8 cellular contexts compared by ENCODE assay signal in genomic region chr15:100602064-100602821, GRCh38. TPM values are rescaled to one million over a fixed set of nuclear protein-coding genes. Genes with fewer than 3 reads are reported as not detected.
A peak's percentile ranks its signal among the peaks of the same experiment; 100 is the strongest.
DNase-seq lines count a peak whose midpoint lies in the region; ATAC-seq and TF ChIP-seq lines count a peak whose summit lies in the region.

TSS of gene ASB7 (plus strand) at chr15:100602589. CDS start at chr15:100612217, 9,628 bp downstream.
TSS of gene LINS1 (minus strand) at chr15:100602184. CDS start at chr15:100580842, 21,342 bp downstream.

- no peaks in the 10 kb centered on the region for H3K9me3 Mint-ChIP-seq in activated CD4-positive, alpha-beta T cell treated with anti-CD3 and anti-CD28 coated beads, Interleukin-2, amount 10 ng/mL, durations not matched to agents 24 days and 14 days

- POLR2A ChIA-PET in BJ (lab: Charles Lee): interaction anchor here (0.6 kb wide), 1 partner anchor 434 kb away, joined by 3 read pairs; no protein-coding TSS in a partner anchor

- peak; percentile 100 for DNase-seq in BJ (ENCODE audit: low read depth)
- DNase-seq in NCI-H526 treated with DMSO at 0.1 percent for 48 hours (lab: John Stamatoyannopoulos, UW): peak; percentile 98
- DNase-seq in activated CD4-positive, alpha-beta T cell treated with anti-CD3 and anti-CD28 coated beads, Interleukin-2, amount 10 ng/mL, durations not matched to agents 24 days and 14 days: peak; percentile 100
- DNase-seq in colonic mucosa: peak; percentile 100
- peak; percentile 98 to 99 for DNase-seq in stimulated activated CD4-positive, alpha-beta T cell treated with anti-CD3 and anti-CD28 coated beads, Interleukin-1b, Interleukin-23, amount 100 ng/mL, for 4 hours (ENCODE audit: low read depth in 2 of 2)

- intact Hi-C loops in activated CD4-positive, alpha-beta T cell treated with anti-CD3 and anti-CD28 coated beads, Interleukin-2, amount 10 ng/mL, durations not matched to agents 24 days and 14 days (cut with micrococcal nuclease): loop anchor here (1.0 to 5.0 kb wide), 8 partner anchors 252 to 1955 kb away; partner anchors contain the start of genes IGF1R, SELENOS and TM2D3
- intact Hi-C loops in colonic mucosa (cut with DNase I): no loop called here

- CTCF ChIA-PET in BJ (lab: Yijun Ruan, JAX): interaction anchor here (1.0 to 1.5 kb wide), 3 partner anchors 9 to 252 kb away, joined by 3 to 4 read pairs (median 4); no protein-coding TSS in a partner anchor

- peaks cover 54% of the 10 kb centered on the region for H3K4me1 Mint-ChIP-seq in activated CD4-positive, alpha-beta T cell treated with anti-CD3 and anti-CD28 coated beads, Interleukin-2, amount 10 ng/mL, durations not matched to agents 24 days and 14 days

- peak; percentile 91 for ATAC-seq in GM19324 (IDR thresholded peaks at IDR 0.05; ENCODE audit: low FRiP score, unreplicated experiment)
- peak; percentile 84 for ATAC-seq in HG03469 (IDR thresholded peaks at IDR 0.05; ENCODE audit: unreplicated experiment)

- no peaks in the 10 kb centered on the region for H3K9me3 ChIP-seq in colonic mucosa

- no peaks in the 10 kb centered on the region for H3K27me3 Mint-ChIP-seq in activated CD4-positive, alpha-beta T cell treated with anti-CD3 and anti-CD28 coated beads, Interleukin-2, amount 10 ng/mL, durations not matched to agents 24 days and 14 days

- no peak within 1 kb of the TSS for H3K4me3 Mint-ChIP-seq in activated CD4-positive, alpha-beta T cell treated with anti-CD3 and anti-CD28 coated beads, Interleukin-2, amount 10 ng/mL, durations not matched to agents 24 days and 14 days

- peaks cover 43% of the 10 kb centered on the region for H3K36me3 Mint-ChIP-seq in activated CD4-positive, alpha-beta T cell treated with anti-CD3 and anti-CD28 coated beads, Interleukin-2, amount 10 ng/mL, durations not matched to agents 24 days and 14 days (ENCODE audit: low read depth)

- H3K27me3 ChIP-seq in BJ (ENCODE audit: control insufficient read depth, insufficient read depth, low read length): no peaks in the 10 kb centered on the region
- no peaks in the 10 kb centered on the region for H3K27me3 ChIP-seq in colonic mucosa
- no peaks in the 10 kb centered on the region for H3K27me3 ChIP-seq in layer of hippocampus (ENCODE audit: control insufficient read depth, insufficient read depth, low read length)

- TF ChIP-seq CTCF in BJ (IDR thresholded peaks at IDR 0.05; ENCODE audit: insufficient read depth, low read depth, low read length) (no peak), colonic mucosa (IDR thresholded peaks at IDR 0.05) (no peak)

- H3K27ac Mint-ChIP-seq in activated CD4-positive, alpha-beta T cell treated with anti-CD3 and anti-CD28 coated beads, Interleukin-2, amount 10 ng/mL, durations not matched to agents 24 days and 14 days: no peak within 1 kb of the TSS

- peaks cover 15% of the 10 kb centered on the region for H3K4me1 ChIP-seq in colonic mucosa

- peak within 1 kb of the TSS; percentile 85 for H3K27ac ChIP-seq in colonic mucosa
- H3K27ac ChIP-seq in layer of hippocampus (ENCODE audit: low read depth, low read length): peak within 1 kb of the TSS; percentile 87

- peaks cover 2% of the 10 kb centered on the region; the same call in 1 of the 2 replicates for H3K36me3 ChIP-seq in BJ (ENCODE audit: control insufficient read depth, insufficient read depth, low read length)
- no peaks in the 10 kb centered on the region for H3K36me3 ChIP-seq in colonic mucosa

- H3K4me3 ChIP-seq in BJ (ENCODE audit: low read depth, low read length): peak within 1 kb of the TSS; percentile 93
- peak within 1 kb of the TSS; percentile 98 for H3K4me3 ChIP-seq in colonic mucosa

- H3K9ac ChIP-seq in colonic mucosa (ENCODE audit: low read depth in 2 of 2, low read length in 2 of 2): peak within 1 kb of the TSS; percentile 91 to 93

RNA-seq across cellular contexts. Expression of gene ASB7, which starts in this region (rescaled TPM):
- polyA plus RNA-seq in BJ (2011; rRNA removed): 11.2 and 12.2 TPM in 2 replicates
- polyA minus RNA-seq in BJ (2011; rRNA and poly(A)+ RNA removed): 13.7 and 13.8 TPM in 2 replicates
- total RNA-seq in activated CD4-positive, alpha-beta T cell treated with anti-CD3 and anti-CD28 coated beads, Interleukin-2, amount 10 ng/mL, durations not matched to agents 24 days and 14 days: 17.8 and 18.0 TPM in 2 replicates
- 10 to 100 TPM; 16.2 to 17.8 TPM for total RNA-seq in colonic mucosa

RNA-seq across cellular contexts. Expression of gene LINS1, which starts in this region (rescaled TPM):
- polyA plus RNA-seq in BJ (2011; rRNA removed): 5.9 and 7.6 TPM in 2 replicates
- 6.9 and 9.3 TPM in 2 replicates for polyA minus RNA-seq in BJ (2011; rRNA and poly(A)+ RNA removed)
- total RNA-seq in activated CD4-positive, alpha-beta T cell treated with anti-CD3 and anti-CD28 coated beads, Interleukin-2, amount 10 ng/mL, durations not matched to agents 24 days and 14 days: 63.9 and 64.9 TPM in 2 replicates
- 10 to 100 TPM; 12.6 to 14.4 TPM for total RNA-seq in colonic mucosa

Comparison
In these comparisons a context has a peak if more than half of its experiments do, and no peak if none do; other contexts are left out.
1. Peak in every context shown above with its lines: DNase-seq, ATAC-seq, H3K4me3 ChIP-seq and H3K27ac ChIP-seq.